In genomic region chr5:169006206-169006605, GRCh38 we compare ENCODE assay signal across 1 cellular context.
TF ChIP-seq lines count a peak whose summit lies in the region.

No MANE protein-coding gene starts in this region.

TF ChIP-seq in GM23338, 12 proteins besides CTCF, POLR2A, EP300 and RAD21 (continued from another document):
- TF ChIP-seq ETS1 (IDR thresholded peaks at IDR 0.05) (no peak), ZNF114 (CRISPR knock-in tag; IDR thresholded peaks at IDR 0.05) (no peak), EZH2 (IDR thresholded peaks at IDR 0.05; ENCODE audit: low read depth, unreplicated experiment) (no peak), CREB1 (CRISPR knock-in tag; IDR thresholded peaks at IDR 0.05; ENCODE audit: low read depth) (no peak)
TF ChIP-seq in GM23338: peak in this region for 0.
